7 cellular contexts compared by ENCODE assay signal in the genomic region with DNA sequence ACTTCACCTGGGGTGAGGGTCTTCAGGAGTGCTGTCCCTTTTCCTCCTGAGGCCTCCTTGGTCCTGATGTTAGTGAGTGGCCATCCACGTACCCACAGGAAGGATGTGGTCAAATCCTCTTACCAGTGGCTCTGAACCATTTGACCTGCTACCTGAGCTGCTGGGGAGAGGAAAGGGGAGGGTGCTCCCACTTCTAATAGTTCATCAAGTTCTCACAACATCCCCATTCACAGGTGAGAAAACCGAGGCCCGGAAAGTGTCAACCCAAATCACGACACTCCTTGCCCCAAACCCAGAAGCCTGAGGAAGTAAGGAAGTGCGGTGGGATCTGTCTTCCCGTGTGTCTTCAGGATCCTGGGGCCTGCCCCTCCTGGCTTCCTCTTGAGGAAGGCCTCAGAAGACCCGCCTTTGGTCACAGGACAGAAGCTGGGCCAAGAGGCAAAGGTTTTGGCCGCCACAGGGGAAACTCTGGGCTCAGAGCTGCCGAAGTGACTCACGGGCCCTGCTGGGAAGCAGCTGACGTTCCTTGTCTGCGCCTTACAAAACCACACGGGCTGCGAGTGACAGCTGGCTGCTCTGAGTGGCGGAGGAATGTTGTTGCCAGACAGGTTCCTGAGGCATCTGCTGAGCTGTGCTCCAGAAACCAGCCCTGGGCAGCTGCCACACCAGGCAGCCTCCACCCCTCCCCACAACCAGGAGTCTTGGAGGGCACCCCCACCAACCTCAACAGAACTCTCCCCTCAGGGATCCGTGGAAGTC. TPM values are rescaled to one million over a fixed set of nuclear protein-coding genes. Genes with fewer than 3 reads are reported as not detected.
DNase-seq lines count a peak whose midpoint lies in the region; ATAC-seq and TF ChIP-seq lines count a peak whose summit lies in the region.

No MANE protein-coding gene starts in this region.

- peaks cover 0 to 3% (median 0%) of the 10 kb centered on the region in 5 experiments for H3K9me3 Mint-ChIP-seq in brain

- no peak for TF ChIP-seq CTCF in brain (conservative IDR thresholded peaks at IDR 0.05)

- H3K4me1 Mint-ChIP-seq in brain: peaks cover 17% of the 10 kb centered on the region

- H3K36me3 Mint-ChIP-seq in brain: no peaks in the 10 kb centered on the region

- peak overlapping the region in 1 of 5 experiments; percentile 12 for H3K4me3 Mint-ChIP-seq in brain

- H3K27ac Mint-ChIP-seq in brain: peak overlapping the region in 3 of 5 experiments; percentile 76 to 96 (median 82)

- H3K27ac ChIP-seq in skin epidermis: peak overlapping the region; percentile 28 to 93 (median 81)

- peaks cover 20% of the 10 kb centered on the region for H3K27me3 Mint-ChIP-seq in brain

- DNase-seq in GM04503 (ENCODE audit: low read depth): peak; percentile 77
- peak; percentile 96 for DNase-seq in RPMI8226
- peak; percentile 84 for DNase-seq in iPS-NIHi7 (ENCODE audit: extremely low spot score)
- DNase-seq in cortex of kidney (lab: John Stamatoyannopoulos, UW): no peak

- peak; percentile 57 for ATAC-seq in HG03175 (IDR thresholded peaks at IDR 0.05; ENCODE audit: unreplicated experiment)

- no peak overlapping the region for H3K4me3 ChIP-seq in skin epidermis

RNA-seq across cellular contexts. Expression of gene KIFC3, which starts 13.9 kb away (rescaled TPM):
- polyA plus RNA-seq in brain (ENCODE audit: insufficient read depth, low read depth, low replicate concordance): 78.3 TPM
